ENCODE assay signal across 1 cellular context in the genomic region with DNA sequence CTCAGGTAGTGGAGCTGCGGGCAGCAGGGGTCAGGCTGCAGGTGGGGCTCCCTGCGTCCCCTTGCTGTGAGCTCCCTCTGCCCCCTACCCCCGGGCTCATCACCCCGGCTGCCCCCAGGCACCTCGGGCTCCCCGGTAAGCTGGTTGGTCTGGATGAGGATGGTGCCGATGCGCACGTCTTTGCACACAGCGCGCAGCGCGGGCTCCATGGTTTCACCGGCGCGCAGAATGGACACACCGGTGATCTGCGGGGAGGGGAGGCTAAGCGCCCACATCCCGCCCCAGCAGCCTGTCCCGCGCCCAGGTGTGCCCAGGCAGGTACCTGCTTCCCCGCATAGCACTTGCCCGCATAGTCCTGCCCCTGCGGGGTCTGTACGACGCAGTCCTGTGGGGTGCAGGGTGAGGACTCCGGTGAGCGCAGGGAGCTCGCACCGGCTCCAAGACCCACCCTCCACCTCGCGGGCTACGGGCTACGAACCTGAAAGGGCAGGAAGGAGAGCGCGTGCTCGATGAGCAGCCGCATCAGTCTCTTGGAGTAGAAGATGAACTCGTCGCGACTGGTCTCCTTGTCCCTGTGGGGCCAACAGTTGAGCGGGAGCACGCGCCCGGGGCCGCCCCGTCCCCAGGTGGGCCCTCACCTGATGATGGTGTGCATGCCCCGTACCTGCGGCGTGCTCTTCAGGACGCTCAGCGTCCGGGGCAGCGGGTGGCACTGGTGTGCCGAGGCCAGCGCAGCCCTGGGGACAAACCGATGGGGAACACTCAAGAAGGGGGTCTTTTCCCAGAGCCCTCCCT.
TF ChIP-seq lines count a peak whose summit lies in the region.

No MANE protein-coding gene starts in this region.

TF ChIP-seq in HepG2, 621 proteins besides CTCF, POLR2A, EP300 and RAD21 (continued from another document and continues in another):
- TF ChIP-seq, protein P1, sequence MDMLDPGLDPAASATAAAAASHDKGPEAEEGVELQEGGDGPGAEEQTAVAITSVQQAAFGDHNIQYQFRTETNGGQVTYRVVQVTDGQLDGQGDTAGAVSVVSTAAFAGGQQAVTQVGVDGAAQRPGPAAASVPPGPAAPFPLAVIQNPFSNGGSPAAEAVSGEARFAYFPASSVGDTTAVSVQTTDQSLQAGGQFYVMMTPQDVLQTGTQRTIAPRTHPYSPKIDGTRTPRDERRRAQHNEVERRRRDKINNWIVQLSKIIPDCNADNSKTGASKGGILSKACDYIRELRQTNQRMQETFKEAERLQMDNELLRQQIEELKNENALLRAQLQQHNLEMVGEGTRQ (IDR thresholded peaks at IDR 0.05; ENCODE audit: low read depth, low read length), result no peak
- TF ChIP-seq, protein P1 (CRISPR knock-in tag; IDR thresholded peaks at IDR 0.05; ENCODE audit: borderline replicate concordance), result no peak
- no peak for TF ChIP-seq ATF7-NPFF (CRISPR knock-in tag; IDR thresholded peaks at IDR 0.05; ENCODE audit: low read depth)
- TF ChIP-seq EEA1 (CRISPR knock-in tag; IDR thresholded peaks at IDR 0.05; ENCODE audit: borderline replicate concordance), result no peak
- peak; percentile 49 for TF ChIP-seq POLR2G (IDR thresholded peaks at IDR 0.05; ENCODE audit: low read depth, low read length)
- no peak for TF ChIP-seq ZNF709 (CRISPR knock-in tag; IDR thresholded peaks at IDR 0.05)
- no peak for TF ChIP-seq FOSL1 (CRISPR knock-in tag; IDR thresholded peaks at IDR 0.05; ENCODE audit: borderline replicate concordance)
- peak; percentile 1 for TF ChIP-seq SRSF1 (optimal IDR thresholded peaks at IDR 0.05; ENCODE audit: low read depth, low read length)
- TF ChIP-seq ZNF589 (CRISPR knock-in tag; conservative IDR thresholded peaks at IDR 0.05), result no peak
- TF ChIP-seq, protein P2, sequence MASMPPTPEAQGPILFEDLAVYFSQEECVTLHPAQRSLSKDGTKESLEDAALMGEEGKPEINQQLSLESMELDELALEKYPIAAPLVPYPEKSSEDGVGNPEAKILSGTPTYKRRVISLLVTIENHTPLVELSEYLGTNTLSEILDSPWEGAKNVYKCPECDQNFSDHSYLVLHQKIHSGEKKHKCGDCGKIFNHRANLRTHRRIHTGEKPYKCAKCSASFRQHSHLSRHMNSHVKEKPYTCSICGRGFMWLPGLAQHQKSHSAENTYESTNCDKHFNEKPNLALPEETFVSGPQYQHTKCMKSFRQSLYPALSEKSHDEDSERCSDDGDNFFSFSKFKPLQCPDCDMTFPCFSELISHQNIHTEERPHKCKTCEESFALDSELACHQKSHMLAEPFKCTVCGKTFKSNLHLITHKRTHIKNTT (CRISPR knock-in tag; IDR thresholded peaks at IDR 0.05), result no peak
- TF ChIP-seq NKX3-1 (CRISPR knock-in tag; IDR thresholded peaks at IDR 0.05), result no peak
- TF ChIP-seq, protein P3, sequence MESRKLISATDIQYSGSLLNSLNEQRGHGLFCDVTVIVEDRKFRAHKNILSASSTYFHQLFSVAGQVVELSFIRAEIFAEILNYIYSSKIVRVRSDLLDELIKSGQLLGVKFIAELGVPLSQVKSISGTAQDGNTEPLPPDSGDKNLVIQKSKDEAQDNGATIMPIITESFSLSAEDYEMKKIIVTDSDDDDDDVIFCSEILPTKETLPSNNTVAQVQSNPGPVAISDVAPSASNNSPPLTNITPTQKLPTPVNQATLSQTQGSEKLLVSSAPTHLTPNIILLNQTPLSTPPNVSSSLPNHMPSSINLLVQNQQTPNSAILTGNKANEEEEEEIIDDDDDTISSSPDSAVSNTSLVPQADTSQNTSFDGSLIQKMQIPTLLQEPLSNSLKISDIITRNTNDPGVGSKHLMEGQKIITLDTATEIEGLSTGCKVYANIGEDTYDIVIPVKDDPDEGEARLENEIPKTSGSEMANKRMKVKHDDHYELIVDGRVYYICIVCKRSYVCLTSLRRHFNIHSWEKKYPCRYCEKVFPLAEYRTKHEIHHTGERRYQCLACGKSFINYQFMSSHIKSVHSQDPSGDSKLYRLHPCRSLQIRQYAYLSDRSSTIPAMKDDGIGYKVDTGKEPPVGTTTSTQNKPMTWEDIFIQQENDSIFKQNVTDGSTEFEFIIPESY (CRISPR knock-in tag; IDR thresholded peaks at IDR 0.05), result peak; percentile 45; the same call in 1 of the 2 replicates
- no peak for TF ChIP-seq ZNF180 (CRISPR knock-in tag; IDR thresholded peaks at IDR 0.05; ENCODE audit: borderline replicate concordance, low read depth)
- 0 out of 2 replicates have a peak, but pooled peaks have one; percentile 27 for TF ChIP-seq ZNF788 (CRISPR knock-in tag; IDR thresholded peaks at IDR 0.05; ENCODE audit: borderline replicate concordance)
- TF ChIP-seq, protein P4, sequence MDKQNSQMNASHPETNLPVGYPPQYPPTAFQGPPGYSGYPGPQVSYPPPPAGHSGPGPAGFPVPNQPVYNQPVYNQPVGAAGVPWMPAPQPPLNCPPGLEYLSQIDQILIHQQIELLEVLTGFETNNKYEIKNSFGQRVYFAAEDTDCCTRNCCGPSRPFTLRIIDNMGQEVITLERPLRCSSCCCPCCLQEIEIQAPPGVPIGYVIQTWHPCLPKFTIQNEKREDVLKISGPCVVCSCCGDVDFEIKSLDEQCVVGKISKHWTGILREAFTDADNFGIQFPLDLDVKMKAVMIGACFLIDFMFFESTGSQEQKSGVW (CRISPR knock-in tag; IDR thresholded peaks at IDR 0.05; ENCODE audit: borderline replicate concordance), result no peak
- TF ChIP-seq RFXANK (CRISPR knock-in tag; IDR thresholded peaks at IDR 0.05), result no peak
- TF ChIP-seq KDM4B (CRISPR knock-in tag; IDR thresholded peaks at IDR 0.05), result no peak
- TF ChIP-seq, protein P5, sequence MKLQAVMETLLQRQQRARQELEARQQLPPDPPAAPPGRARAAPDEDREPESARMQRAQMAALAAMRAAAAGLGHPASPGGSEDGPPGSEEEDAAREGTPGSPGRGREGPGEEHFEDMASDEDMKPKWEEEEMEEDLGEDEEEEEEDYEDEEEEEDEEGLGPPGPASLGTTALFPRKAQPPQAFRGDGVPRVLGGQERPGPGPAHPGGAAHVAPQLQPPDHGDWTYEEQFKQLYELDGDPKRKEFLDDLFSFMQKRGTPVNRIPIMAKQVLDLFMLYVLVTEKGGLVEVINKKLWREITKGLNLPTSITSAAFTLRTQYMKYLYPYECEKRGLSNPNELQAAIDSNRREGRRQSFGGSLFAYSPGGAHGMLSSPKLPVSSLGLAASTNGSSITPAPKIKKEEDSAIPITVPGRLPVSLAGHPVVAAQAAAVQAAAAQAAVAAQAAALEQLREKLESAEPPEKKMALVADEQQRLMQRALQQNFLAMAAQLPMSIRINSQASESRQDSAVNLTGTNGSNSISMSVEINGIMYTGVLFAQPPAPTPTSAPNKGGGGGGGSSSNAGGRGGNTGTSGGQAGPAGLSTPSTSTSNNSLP (IDR thresholded peaks at IDR 0.05; ENCODE audit: low read depth, low read length), result no peak
- no peak; the same call in 1 of the 2 replicates for TF ChIP-seq ZNF878 (CRISPR knock-in tag; IDR thresholded peaks at IDR 0.05)
- no peak for TF ChIP-seq SKI (IDR thresholded peaks at IDR 0.05; ENCODE audit: partially characterized antibody)
- no peak for TF ChIP-seq FIP1L1 (IDR thresholded peaks at IDR 0.05; ENCODE audit: borderline replicate concordance, insufficient read depth, low read depth, low read length)
- TF ChIP-seq CCAR2 (optimal IDR thresholded peaks at IDR 0.05; ENCODE audit: low read depth, low read length), result no peak
- TF ChIP-seq ZNF687 (CRISPR knock-in tag; IDR thresholded peaks at IDR 0.05), result peak; percentile 10; the same call in 1 of the 2 replicates
- no peak for TF ChIP-seq DNMT1 (CRISPR knock-in tag; IDR thresholded peaks at IDR 0.05)
- no peak for TF ChIP-seq MTA1 (CRISPR knock-in tag; IDR thresholded peaks at IDR 0.05; ENCODE audit: borderline replicate concordance)
- no peak for TF ChIP-seq ZBTB38 (CRISPR knock-in tag; IDR thresholded peaks at IDR 0.05)
- peak; percentile 3 for TF ChIP-seq HNRNPH1 (optimal IDR thresholded peaks at IDR 0.05; ENCODE audit: low read depth, low read length)
- TF ChIP-seq NFIC (IDR thresholded peaks at IDR 0.05; ENCODE audit: low read length), result no peak
- TF ChIP-seq AGO1 (IDR thresholded peaks at IDR 0.05; ENCODE audit: low read depth, low read length, poor library complexity, severe bottlenecking), result peak; percentile 58
- TF ChIP-seq ZNF510 (CRISPR knock-in tag; IDR thresholded peaks at IDR 0.05; ENCODE audit: low read depth), result no peak
- no peak for TF ChIP-seq KLF6 (CRISPR knock-in tag; IDR thresholded peaks at IDR 0.05)
- no peak for TF ChIP-seq ZNF747 (CRISPR knock-in tag; IDR thresholded peaks at IDR 0.05; ENCODE audit: borderline replicate concordance)
- no peak for TF ChIP-seq NONO (IDR thresholded peaks at IDR 0.05)
- 0 out of 2 replicates have a peak, but pooled peaks have one; percentile 19 for TF ChIP-seq NONO (CRISPR knock-in tag; conservative IDR thresholded peaks at IDR 0.05)
- TF ChIP-seq RXRB (CRISPR knock-in tag; IDR thresholded peaks at IDR 0.05; ENCODE audit: borderline replicate concordance), result no peak
- no peak for TF ChIP-seq REL (CRISPR knock-in tag; conservative IDR thresholded peaks at IDR 0.05)
- no peak for TF ChIP-seq KLF16 (CRISPR knock-in tag; IDR thresholded peaks at IDR 0.05)
- TF ChIP-seq, protein P6, sequence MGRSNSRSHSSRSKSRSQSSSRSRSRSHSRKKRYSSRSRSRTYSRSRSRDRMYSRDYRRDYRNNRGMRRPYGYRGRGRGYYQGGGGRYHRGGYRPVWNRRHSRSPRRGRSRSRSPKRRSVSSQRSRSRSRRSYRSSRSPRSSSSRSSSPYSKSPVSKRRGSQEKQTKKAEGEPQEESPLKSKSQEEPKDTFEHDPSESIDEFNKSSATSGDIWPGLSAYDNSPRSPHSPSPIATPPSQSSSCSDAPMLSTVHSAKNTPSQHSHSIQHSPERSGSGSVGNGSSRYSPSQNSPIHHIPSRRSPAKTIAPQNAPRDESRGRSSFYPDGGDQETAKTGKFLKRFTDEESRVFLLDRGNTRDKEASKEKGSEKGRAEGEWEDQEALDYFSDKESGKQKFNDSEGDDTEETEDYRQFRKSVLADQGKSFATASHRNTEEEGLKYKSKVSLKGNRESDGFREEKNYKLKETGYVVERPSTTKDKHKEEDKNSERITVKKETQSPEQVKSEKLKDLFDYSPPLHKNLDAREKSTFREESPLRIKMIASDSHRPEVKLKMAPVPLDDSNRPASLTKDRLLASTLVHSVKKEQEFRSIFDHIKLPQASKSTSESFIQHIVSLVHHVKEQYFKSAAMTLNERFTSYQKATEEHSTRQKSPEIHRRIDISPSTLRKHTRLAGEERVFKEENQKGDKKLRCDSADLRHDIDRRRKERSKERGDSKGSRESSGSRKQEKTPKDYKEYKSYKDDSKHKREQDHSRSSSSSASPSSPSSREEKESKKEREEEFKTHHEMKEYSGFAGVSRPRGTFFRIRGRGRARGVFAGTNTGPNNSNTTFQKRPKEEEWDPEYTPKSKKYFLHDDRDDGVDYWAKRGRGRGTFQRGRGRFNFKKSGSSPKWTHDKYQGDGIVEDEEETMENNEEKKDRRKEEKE (IDR thresholded peaks at IDR 0.05), result no peak
- no peak; the same call in 1 of the 2 replicates for TF ChIP-seq HNRNPL (IDR thresholded peaks at IDR 0.05; ENCODE audit: low read depth, low read length)
- TF ChIP-seq TFDP2 (CRISPR knock-in tag; IDR thresholded peaks at IDR 0.05), result no peak
- no peak for TF ChIP-seq ZNF263 (CRISPR knock-in tag; IDR thresholded peaks at IDR 0.05)
- no peak for TF ChIP-seq ATM (IDR thresholded peaks at IDR 0.05; ENCODE audit: borderline replicate concordance)
- no peak for TF ChIP-seq ZNF354B (CRISPR knock-in tag; IDR thresholded peaks at IDR 0.05)
- TF ChIP-seq IRX3 (CRISPR knock-in tag; IDR thresholded peaks at IDR 0.05; ENCODE audit: borderline replicate concordance, low read depth), result no peak
- no peak for TF ChIP-seq TOE1 (CRISPR knock-in tag; IDR thresholded peaks at IDR 0.05)
- no peak for TF ChIP-seq ZNF446 (CRISPR knock-in tag; IDR thresholded peaks at IDR 0.05)
